ENCODE assay signal across 17 cellular contexts in the genomic region with DNA sequence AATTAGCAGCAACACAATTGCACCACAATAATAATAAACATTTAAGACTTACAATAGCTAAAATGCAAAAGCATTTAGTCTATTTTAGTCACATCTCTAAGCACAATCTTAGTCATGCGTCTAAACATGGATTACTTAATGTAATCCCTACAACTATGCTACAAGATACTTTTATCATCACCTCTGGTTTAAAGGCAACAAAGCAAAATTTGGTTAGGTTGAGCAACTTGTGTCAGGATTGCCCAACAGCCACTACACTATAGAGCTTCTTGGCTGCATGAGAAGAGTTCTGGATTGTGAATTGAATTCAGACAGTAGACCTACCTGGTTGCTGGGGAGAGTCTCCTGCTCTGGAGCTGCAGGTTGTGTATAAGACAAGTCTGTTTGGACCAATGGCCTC.
DNase-seq lines count a peak whose midpoint lies in the region; ATAC-seq and TF ChIP-seq lines count a peak whose summit lies in the region.
"Had no signal": no experiment of that assay in that cellular context is flagged by ENCODE, and none has a peak within 500 bp of the region (broad histone marks: within the 10 kb centered on the region; RNA-seq: fewer than 3 reads in every experiment).

No MANE protein-coding gene starts in this region.

- no peak for TF ChIP-seq CTCF in fibroblast of villous mesenchyme (IDR thresholded peaks at IDR 0.05; ENCODE audit: insufficient read depth, low read depth, low read length)

- DNase-seq in EH (ENCODE audit: low read depth) (peak; percentile 31), LHCN-M2 (ENCODE audit: low read depth) (peak; percentile 8), amniotic epithelial cell (ENCODE audit: low read depth) (peak; percentile 69), fibroblast of villous mesenchyme (ENCODE audit: low read depth) (peak; percentile 62), H4 (ENCODE audit: low spot score) (no peak)
- DNase-seq: CD4-positive, CD25-positive, alpha-beta regulatory T cell; DMS79 treated with DMSO at 0.1 percent for 48 hours; GDM1; H9; NCI-H187 treated with DMSO at 0.1 percent for 48 hours; NCI-H446 treated with DMSO at 0.1 percent for 48 hours; NCI-H774; SIG-M5 had no signal

- ATAC-seq in HG03108 (IDR thresholded peaks at IDR 0.05; ENCODE audit: unreplicated experiment) (no peak), GM21619 (IDR thresholded peaks at IDR 0.05; ENCODE audit: unreplicated experiment) (no peak), HG02884 (IDR thresholded peaks at IDR 0.05; ENCODE audit: unreplicated experiment) (no peak)
- ATAC-seq: K562 had no signal

- no peak overlapping the region for H3K4me3 ChIP-seq in fibroblast of villous mesenchyme (ENCODE audit: low read depth, low read length)
- H3K4me3 ChIP-seq: K562 had no signal
